Comparison of ENCODE assay signal across 24 cellular contexts in genomic region chr6:18178959-18179358, GRCh38. TPM values are rescaled to one million over a fixed set of nuclear protein-coding genes. Genes with fewer than 3 reads are reported as not detected.
DNase-seq lines count a peak whose midpoint lies in the region; ATAC-seq, FAIRE-seq and TF ChIP-seq lines count a peak whose summit lies in the region.
"Had no signal": no experiment of that assay in that cellular context is flagged by ENCODE, and none has a peak within 500 bp of the region (broad histone marks: within the 10 kb centered on the region; RNA-seq: fewer than 3 reads in every experiment).

No MANE protein-coding gene starts in this region.

- FAIRE-seq in HepG2 (lab: Jason Lieb, UNC) = no peak
- FAIRE-seq: GM12878 had no signal

- intact Hi-C loops in HepG2 (cut with micrococcal nuclease; ENCODE audit: unreplicated experiment) = no loop called here
- intact Hi-C loops in right lobe of liver (cut with DNase I) = no loop called here
- intact Hi-C loops in dendritic cell treated with granulocyte-macrophage colony-stimulating factor and Interleukin-4, amounts not matched to agents 40 ng/mL and 50 ng/mL, for 4 days (cut with micrococcal nuclease) = loop anchor here (5.0 kb wide), 1 partner anchor 223 kb away; no protein-coding TSS in a partner anchor

- peak overlapping the region; percentile 91 for H3K27ac Mint-ChIP-seq in dendritic cell treated with granulocyte-macrophage colony-stimulating factor and Interleukin-4, amounts not matched to agents 40 ng/mL and 50 ng/mL, for 4 days
- H3K27ac Mint-ChIP-seq: GM23338, HFFc6 had no signal

- no peaks in the 10 kb centered on the region for H3K9me3 Mint-ChIP-seq in dendritic cell treated with granulocyte-macrophage colony-stimulating factor and Interleukin-4, amounts not matched to agents 40 ng/mL and 50 ng/mL, for 4 days
- H3K9me3 Mint-ChIP-seq: CD4-positive, alpha-beta memory T cell; GM23338; HFFc6 had no signal

- no peaks in the 10 kb centered on the region for H3K79me2 ChIP-seq in HepG2 (ENCODE audit: insufficient read depth, low read length)

- TF ChIP-seq POLR2A in HepG2 (IDR thresholded peaks at IDR 0.05; ENCODE audit: insufficient read depth in 1 of 2, low read depth in 2 of 2, low read length in 2 of 2) = no peak
- TF ChIP-seq POLR2A in right lobe of liver (IDR thresholded peaks at IDR 0.05) = no peak

- POLR2A ChIA-PET in HepG2 (lab: Yijun Ruan, JAX) = no interaction called here

- H3K27me3 Mint-ChIP-seq in dendritic cell treated with granulocyte-macrophage colony-stimulating factor and Interleukin-4, amounts not matched to agents 40 ng/mL and 50 ng/mL, for 4 days = no peaks in the 10 kb centered on the region
- H3K27me3 Mint-ChIP-seq: CD4-positive, alpha-beta memory T cell had no signal

- no peak for TF ChIP-seq RAD21 in HepG2 (CRISPR knock-in tag; IDR thresholded peaks at IDR 0.05)

- H3K4me3 ChIP-seq in HepG2 (replicated peaks in 1 of 3; ENCODE audit: insufficient read depth in 1 of 3, low read depth in 2 of 3, low read length in 3 of 3) (no peak overlapping the region), right lobe of liver (no peak overlapping the region), neutrophil (ENCODE audit: low read depth in 1 of 2, low read length in 1 of 2) (no peak overlapping the region)
- H3K4me3 ChIP-seq: GM12878, GM23338, HAP-1 had no signal

- no peaks in the 10 kb centered on the region for H4K20me1 ChIP-seq in HepG2 (ENCODE audit: insufficient read depth, low read length)

- TF ChIP-seq CTCF in HepG2 (CRISPR knock-in tag; IDR thresholded peaks at IDR 0.05) = no peak
- TF ChIP-seq CTCF in right lobe of liver (IDR thresholded peaks at IDR 0.05) = no peak
- TF ChIP-seq CTCF in neutrophil (IDR thresholded peaks at IDR 0.05) = no peak

- H3K4me1 ChIP-seq in HepG2 (ENCODE audit: insufficient read depth, low read length) (no peaks in the 10 kb centered on the region), right lobe of liver (no peaks in the 10 kb centered on the region), neutrophil (ENCODE audit: control insufficient read depth in 1 of 2, insufficient read depth in 1 of 2, low read depth in 1 of 2, low read length in 1 of 2) (peaks cover 30 to 37% of the 10 kb centered on the region in 2 experiments)
- H3K4me1 ChIP-seq: HAP-1 had no signal

- H3K27me3 ChIP-seq in HepG2 (ENCODE audit: control insufficient read depth in 1 of 2, insufficient read depth in 2 of 2, low read length in 2 of 2) (no peaks in the 10 kb centered on the region), right lobe of liver (no peaks in the 10 kb centered on the region), neutrophil (no peaks in the 10 kb centered on the region)

- no peak overlapping the region for H3K4me2 ChIP-seq in HepG2 (ENCODE audit: low read depth, low read length)
- H3K4me2 ChIP-seq: GM23338, KMS-11 had no signal

- in situ Hi-C loops in HepG2 (cut with HindIII; ENCODE audit: extremely low pct_ligation_motif_present, low pct_unique_long_range_greater_than_20kb) = no loop called here

- CTCF ChIA-PET in HepG2 (lab: Yijun Ruan, JAX; ENCODE audit: low intra/inter-chr PET ratio, low total read pairs) = no interaction called here

- no peak overlapping the region for H2AFZ ChIP-seq in HepG2 (ENCODE audit: low read length)
- H2AFZ ChIP-seq: GM23338 had no signal

- H3K36me3 ChIP-seq in HepG2 (replicated peaks in 1 of 2; ENCODE audit: control insufficient read depth in 1 of 2, insufficient read depth in 2 of 2, low read length in 2 of 2) = no peaks in the 10 kb centered on the region
- peaks cover 0 to under 1% (median 0%) of the 10 kb centered on the region in 4 donors for H3K36me3 ChIP-seq in right lobe of liver
- peaks cover 33% of the 10 kb centered on the region for H3K36me3 ChIP-seq in neutrophil
- H3K36me3 ChIP-seq: HAP-1 had no signal

- H3K36me3 Mint-ChIP-seq in dendritic cell treated with granulocyte-macrophage colony-stimulating factor and Interleukin-4, amounts not matched to agents 40 ng/mL and 50 ng/mL, for 4 days (ENCODE audit: low read depth) = peaks cover 57% of the 10 kb centered on the region

- H3K4me1 Mint-ChIP-seq in dendritic cell treated with granulocyte-macrophage colony-stimulating factor and Interleukin-4, amounts not matched to agents 40 ng/mL and 50 ng/mL, for 4 days (ENCODE audit: low read depth) = peaks cover 67% of the 10 kb centered on the region

- no peak overlapping the region for H3K9ac ChIP-seq in HepG2 (ENCODE audit: insufficient read depth, low read depth, low read length)
- H3K9ac ChIP-seq: KMS-11 had no signal

- ATAC-seq in HepG2 (no peak), right lobe of liver (no peak)
- ATAC-seq: GM12878, GM23338, PC-3, SK-N-SH treated with all-trans-retinoic acid at 6 μM for 48 hours had no signal

- H3K4me3 Mint-ChIP-seq in dendritic cell treated with granulocyte-macrophage colony-stimulating factor and Interleukin-4, amounts not matched to agents 40 ng/mL and 50 ng/mL, for 4 days = peak overlapping the region; percentile 17
- H3K4me3 Mint-ChIP-seq: CD4-positive, alpha-beta memory T cell; GM23338; HFFc6 had no signal

- H3K27ac ChIP-seq in HepG2 (ENCODE audit: extremely low read length, insufficient read depth, low read length) (no peak overlapping the region), right lobe of liver (no peak overlapping the region), neutrophil (peak overlapping the region; percentile 75)
- H3K27ac ChIP-seq: KMS-11 had no signal

- 97% methylated on average over 1 of the region's 1 CpG for WGBS in HepG2 (ENCODE audit: low lambda C conversion rate)
- 78% methylated on average over 1 of the region's 1 CpG for WGBS in right lobe of liver (ENCODE audit: insufficient coverage, low coverage, low lambda C conversion rate, missing lambda C conversion rate)

- TF ChIP-seq EP300 in HepG2 (IDR thresholded peaks at IDR 0.05; ENCODE audit: low read depth in 2 of 2, low read length in 2 of 2) = no peak
- TF ChIP-seq EP300 in HepG2 (CRISPR knock-in tag; IDR thresholded peaks at IDR 0.05; ENCODE audit: borderline replicate concordance) = no peak

- no TSS peak for BruUV-seq in HepG2 (replicated peaks; lab: Mats Ljungman, UMichigan)

- H3K9me3 ChIP-seq in HepG2 (ENCODE audit: low read length) (no peaks in the 10 kb centered on the region), right lobe of liver (no peaks in the 10 kb centered on the region), neutrophil (no peaks in the 10 kb centered on the region)
- H3K9me3 ChIP-seq: HAP-1 had no signal

- no peak for DNase-seq in HepG2 (ENCODE audit: low spot score)
- DNase-seq in right lobe of liver = no peak
- DNase-seq in NCI-H1694 treated with DMSO at 0.1 percent for 48 hours (lab: John Stamatoyannopoulos, UW) = no peak
- DNase-seq in NCI-H69 (lab: John Stamatoyannopoulos, UW) = no peak
- no peak for DNase-seq in activated CD4-positive, alpha-beta T cell treated with anti-CD3 and anti-CD28 coated beads, Interleukin-2, amount 50 U/mL, for 4 hours
- DNase-seq: ACHN; CD4-positive, alpha-beta memory T cell; COR-L47; GDM1; HFFc6; MM.1S; NCI-H1417 treated with DMSO at 0.1 percent for 48 hours; NCI-H187; NCI-H2171 treated with DMSO at 0.1 percent for 48 hours; NCI-H524; NCI-H774; PC-3 had no signal

RNA-seq across cellular contexts. Expression of gene KDM1B, which starts 23.7 kb away (rescaled TPM):
- total RNA-seq in HepG2 (2016; rRNA removed; fragmentation: Illumina TruSeq; extraction: Trizol) = 13.2 and 22.1 TPM in 2 replicates
- 5.9 and 7.8 TPM in 2 replicates for total RNA-seq in HepG2 (2016; cell fraction: cytosol; rRNA removed; fragmentation: Illumina TruSeq; extraction: Trizol; ENCODE audit: low read depth)
- 13.0 and 19.5 TPM in 2 replicates for total RNA-seq in HepG2 (2016; cell fraction: insoluble cytoplasmic fraction; rRNA removed; fragmentation: Illumina TruSeq; extraction: Trizol)
- total RNA-seq in HepG2 (2016; cell fraction: membrane; rRNA removed; fragmentation: Illumina TruSeq; extraction: Trizol) = 9.4 and 9.5 TPM in 2 replicates
- 11.7 and 12.5 TPM in 2 replicates for total RNA-seq in HepG2 (2016; cell fraction: nucleus; rRNA removed; fragmentation: Illumina TruSeq; extraction: Trizol)
- 9.2 and 9.8 TPM in 2 replicates for polyA plus RNA-seq in HepG2 (2011; rRNA removed)
- polyA plus RNA-seq in HepG2 (2011; cell fraction: cytosol; rRNA removed) = 6.8 and 7.3 TPM in 2 replicates
- 7.2 and 8.6 TPM in 2 replicates for polyA plus RNA-seq in HepG2 (2011; cell fraction: nucleus; rRNA removed)
- 8.3 and 8.4 TPM in 2 replicates for polyA plus RNA-seq in HepG2 (2012)
- polyA plus RNA-seq in HepG2 (2016; cell fraction: cytosol; fragmentation: Illumina TruSeq; extraction: Trizol; ENCODE audit: low read depth) = 1.1 and 1.2 TPM in 2 replicates
- 21.7 and 21.8 TPM in 2 replicates for polyA plus RNA-seq in HepG2 (2016; cell fraction: insoluble cytoplasmic fraction; fragmentation: Illumina TruSeq; extraction: Trizol; ENCODE audit: low read depth)
- polyA plus RNA-seq in HepG2 (2016; cell fraction: membrane; fragmentation: Illumina TruSeq; extraction: Trizol; ENCODE audit: low read depth) = 4.8 and 5.0 TPM in 2 replicates
- polyA plus RNA-seq in HepG2 (2016; cell fraction: nucleus; fragmentation: Illumina TruSeq; extraction: Trizol; ENCODE audit: insufficient read depth, low read depth) = 16.9 and 18.0 TPM in 2 replicates
- polyA minus RNA-seq in HepG2 (2011; rRNA and poly(A)+ RNA removed; ENCODE audit: low replicate concordance) = 12.9 and 19.5 TPM in 2 replicates
- polyA minus RNA-seq in HepG2 (2011; cell fraction: cytosol; rRNA and poly(A)+ RNA removed) = 10.6 and 12.8 TPM in 2 replicates
- polyA minus RNA-seq in HepG2 (2011; cell fraction: nucleus; rRNA and poly(A)+ RNA removed) = 7.3 and 9.9 TPM in 2 replicates
- total RNA-seq in right lobe of liver = 10 to 100 TPM in 2 of 6 experiments, 1 to 10 TPM in 4; 5.0 to 12.1 (median 9.3) TPM

RNA-seq across cellular contexts. Expression of gene TPMT, which starts 24.1 kb away (rescaled TPM):
- 22.8 and 33.3 TPM in 2 replicates for total RNA-seq in HepG2 (2016; rRNA removed; fragmentation: Illumina TruSeq; extraction: Trizol)
- 6.9 and 7.2 TPM in 2 replicates for total RNA-seq in HepG2 (2016; cell fraction: cytosol; rRNA removed; fragmentation: Illumina TruSeq; extraction: Trizol; ENCODE audit: low read depth)
- total RNA-seq in HepG2 (2016; cell fraction: insoluble cytoplasmic fraction; rRNA removed; fragmentation: Illumina TruSeq; extraction: Trizol) = 22.5 and 34.3 TPM in 2 replicates
- 16.6 and 17.8 TPM in 2 replicates for total RNA-seq in HepG2 (2016; cell fraction: membrane; rRNA removed; fragmentation: Illumina TruSeq; extraction: Trizol)
- total RNA-seq in HepG2 (2016; cell fraction: nucleus; rRNA removed; fragmentation: Illumina TruSeq; extraction: Trizol) = 8.8 and 9.6 TPM in 2 replicates
- polyA plus RNA-seq in HepG2 (2011; rRNA removed) = 9.5 and 11.1 TPM in 2 replicates
- polyA plus RNA-seq in HepG2 (2011; cell fraction: cytosol; rRNA removed) = 6.1 and 8.9 TPM in 2 replicates
- polyA plus RNA-seq in HepG2 (2011; cell fraction: nucleus; rRNA removed) = 1.9 and 2.4 TPM in 2 replicates
- 9.8 and 12.6 TPM in 2 replicates for polyA plus RNA-seq in HepG2 (2012)
- polyA plus RNA-seq in HepG2 (2016; cell fraction: cytosol; fragmentation: Illumina TruSeq; extraction: Trizol; ENCODE audit: low read depth) = 9.7 and 11.0 TPM in 2 replicates
- polyA plus RNA-seq in HepG2 (2016; cell fraction: insoluble cytoplasmic fraction; fragmentation: Illumina TruSeq; extraction: Trizol; ENCODE audit: low read depth) = 43.3 and 51.0 TPM in 2 replicates
- 18.1 and 18.9 TPM in 2 replicates for polyA plus RNA-seq in HepG2 (2016; cell fraction: membrane; fragmentation: Illumina TruSeq; extraction: Trizol; ENCODE audit: low read depth)
- polyA plus RNA-seq in HepG2 (2016; cell fraction: nucleus; fragmentation: Illumina TruSeq; extraction: Trizol; ENCODE audit: insufficient read depth, low read depth) = 17.2 and 20.4 TPM in 2 replicates
- 2.2 and 4.7 TPM in 2 replicates for polyA minus RNA-seq in HepG2 (2011; rRNA and poly(A)+ RNA removed; ENCODE audit: low replicate concordance)
- 4.4 TPM in 2 replicates for polyA minus RNA-seq in HepG2 (2011; cell fraction: cytosol; rRNA and poly(A)+ RNA removed)
- 3.2 and 4.7 TPM in 2 replicates for polyA minus RNA-seq in HepG2 (2011; cell fraction: nucleus; rRNA and poly(A)+ RNA removed)
- 10 to 100 TPM; 26.5 to 31.8 (median 27.7) TPM for total RNA-seq in right lobe of liver

RNA-seq across cellular contexts. Expression of gene NHLRC1, which starts 56.5 kb away (rescaled TPM):
- total RNA-seq in HepG2 (2016; rRNA removed; fragmentation: Illumina TruSeq; extraction: Trizol) (0.11 and 0.20 TPM in 2 replicates), right lobe of liver (1 to 10 TPM; 2.2 to 3.0 (median 2.7) TPM)
- 0.18 TPM in 1 of 2 replicates, not detected in the other for total RNA-seq in HepG2 (2016; cell fraction: cytosol; rRNA removed; fragmentation: Illumina TruSeq; extraction: Trizol; ENCODE audit: low read depth)
- 0.10 and 0.17 TPM in 2 replicates for total RNA-seq in HepG2 (2016; cell fraction: insoluble cytoplasmic fraction; rRNA removed; fragmentation: Illumina TruSeq; extraction: Trizol)
- total RNA-seq in HepG2 (2016; cell fraction: membrane; rRNA removed; fragmentation: Illumina TruSeq; extraction: Trizol) = 0.21 and 0.28 TPM in 2 replicates
- total RNA-seq in HepG2 (2016; cell fraction: nucleus; rRNA removed; fragmentation: Illumina TruSeq; extraction: Trizol) = 0.25 and 0.28 TPM in 2 replicates
- polyA plus RNA-seq in HepG2 (2011; rRNA removed) = 0.04 TPM in 1 of 2 replicates, not detected in the other
- 0.03 TPM in 1 of 2 replicates, not detected in the other for polyA plus RNA-seq in HepG2 (2011; cell fraction: cytosol; rRNA removed)
- polyA plus RNA-seq in HepG2 (2011; cell fraction: nucleus; rRNA removed) = 0.06 and 0.07 TPM in 2 replicates
- polyA plus RNA-seq in HepG2 (2012) = not detected in 2 replicates
- 0.08 TPM in 1 of 2 replicates, not detected in the other for polyA plus RNA-seq in HepG2 (2016; cell fraction: cytosol; fragmentation: Illumina TruSeq; extraction: Trizol; ENCODE audit: low read depth)
- polyA plus RNA-seq in HepG2 (2016; cell fraction: insoluble cytoplasmic fraction; fragmentation: Illumina TruSeq; extraction: Trizol; ENCODE audit: low read depth) = 0.10 and 0.16 TPM in 2 replicates
- polyA plus RNA-seq in HepG2 (2016; cell fraction: membrane; fragmentation: Illumina TruSeq; extraction: Trizol; ENCODE audit: low read depth) = 0.08 and 0.12 TPM in 2 replicates
- not detected in 2 replicates for polyA plus RNA-seq in HepG2 (2016; cell fraction: nucleus; fragmentation: Illumina TruSeq; extraction: Trizol; ENCODE audit: insufficient read depth, low read depth)
- polyA minus RNA-seq in HepG2 (2011; rRNA and poly(A)+ RNA removed; ENCODE audit: low replicate concordance) = not detected in 2 replicates
- not detected in 2 replicates for polyA minus RNA-seq in HepG2 (2011; cell fraction: cytosol; rRNA and poly(A)+ RNA removed)
- polyA minus RNA-seq in HepG2 (2011; cell fraction: nucleus; rRNA and poly(A)+ RNA removed) = not detected in 2 replicates
